ENCODE assay signal across 8 cellular contexts in genomic region chr2:32064021-32064678, GRCh38. TPM values are rescaled to one million over a fixed set of nuclear protein-coding genes. Genes with fewer than 3 reads are reported as not detected.
DNase-seq lines count a peak whose midpoint lies in the region; ATAC-seq and TF ChIP-seq lines count a peak whose summit lies in the region.

No MANE protein-coding gene starts in this region.

- peak in 1 of 4 donors; percentile 46 for TF ChIP-seq POLR2A in upper lobe of left lung (IDR thresholded peaks at IDR 0.05)

- ATAC-seq in HG03159 (IDR thresholded peaks at IDR 0.05; ENCODE audit: unreplicated experiment) (peak; percentile 1), upper lobe of left lung (ENCODE audit: low FRiP score in 2 of 2) (peak in 1 of 2 donors; percentile 5)

- no peaks in the 10 kb centered on the region for H3K27me3 Mint-ChIP-seq in mesothelial cell of epicardium (ENCODE audit: low read depth)

- H3K9me3 Mint-ChIP-seq in mesothelial cell of epicardium, result no peaks in the 10 kb centered on the region

- peaks cover 13 to 21% of the 10 kb centered on the region in 2 donors for H3K4me1 ChIP-seq in duodenal mucosa (ENCODE audit: control insufficient read depth in 1 of 2, insufficient read depth in 2 of 2, low read length in 2 of 2)
- H3K4me1 ChIP-seq in upper lobe of left lung, result peaks cover 14 to 32% (median 21%) of the 10 kb centered on the region in 4 donors

- peak overlapping the region; percentile 86 for H3K9ac ChIP-seq in SK-N-MC (ENCODE audit: insufficient read length)
- H3K9ac ChIP-seq in duodenal mucosa (ENCODE audit: low read depth in 1 of 2, low read length in 2 of 2), result peak overlapping the region; percentile 76 to 78

- peaks cover 1% of the 10 kb centered on the region for H3K36me3 Mint-ChIP-seq in mesothelial cell of epicardium

- H3K4me3 Mint-ChIP-seq in mesothelial cell of epicardium, result peak overlapping the region; percentile 97

- peak; percentile 52 for DNase-seq in GM13977 (ENCODE audit: low spot score)
- no peak for DNase-seq in SK-N-MC (ENCODE audit: low read depth, low spot score)
- DNase-seq in mesothelial cell of epicardium (ENCODE audit: low spot score in 2 of 2, unreplicated experiment in 2 of 2), result no peak
- DNase-seq in upper lobe of left lung, result peak in 1 of 2 donors; percentile 26
- no peak for DNase-seq in foreskin melanocyte

- in situ Hi-C loops in GM13977 (cut with MboI; ENCODE audit: low pct_unique_long_range_greater_than_20kb, low sequenced_read_pairs, unreplicated experiment), result no loop called here

- 1% methylated on average over 23 to 28 of the region's 41 CpGs for WGBS in upper lobe of left lung, 2 donors

- H3K27ac ChIP-seq in 22Rv1, result peak overlapping the region; percentile 89
- peak overlapping the region; percentile 87; the same call in 1 of the 2 replicates for H3K27ac ChIP-seq in SK-N-MC
- H3K27ac ChIP-seq in duodenal mucosa (ENCODE audit: low read depth, low read length), result peak overlapping the region; percentile 89
- H3K27ac ChIP-seq in upper lobe of left lung, result peak overlapping the region; percentile 88 to 96 (median 94)

- peak overlapping the region; percentile 97 for H3K27ac Mint-ChIP-seq in mesothelial cell of epicardium

- peak overlapping the region; percentile 82 for H3K4me3 ChIP-seq in SK-N-MC
- peak overlapping the region; percentile 81 to 93 for H3K4me3 ChIP-seq in duodenal mucosa (ENCODE audit: low read depth in 1 of 2, low read length in 2 of 2)
- peak overlapping the region; percentile 81 to 90 (median 86) for H3K4me3 ChIP-seq in upper lobe of left lung

- TF ChIP-seq CTCF in 22Rv1 (IDR thresholded peaks at IDR 0.05), result no peak
- no peak for TF ChIP-seq CTCF in GM13977 (IDR thresholded peaks at IDR 0.05; ENCODE audit: extremely low read depth, insufficient read depth, missing control alignments)
- TF ChIP-seq CTCF in mesothelial cell of epicardium (IDR thresholded peaks at IDR 0.05; ENCODE audit: unreplicated experiment), result no peak
- TF ChIP-seq CTCF in upper lobe of left lung (IDR thresholded peaks at IDR 0.05), result no peak

- no peak for TF ChIP-seq EP300 in upper lobe of left lung (IDR thresholded peaks at IDR 0.05)

- peaks cover 24% of the 10 kb centered on the region for H3K4me1 Mint-ChIP-seq in mesothelial cell of epicardium

- 0 out of 2 replicates have a peak, but pooled peaks cover 3% of the 10 kb centered on the region for H3K36me3 ChIP-seq in SK-N-MC (ENCODE audit: insufficient read depth, low read length)
- no peaks in the 10 kb centered on the region for H3K36me3 ChIP-seq in duodenal mucosa (ENCODE audit: control insufficient read depth in 1 of 2, insufficient read depth in 2 of 2, low read length in 2 of 2)
- no peaks in the 10 kb centered on the region for H3K36me3 ChIP-seq in upper lobe of left lung

- H3K27me3 ChIP-seq in duodenal mucosa (ENCODE audit: control insufficient read depth in 1 of 2, insufficient read depth in 2 of 2, low read length in 2 of 2) (no peaks in the 10 kb centered on the region), upper lobe of left lung (no peaks in the 10 kb centered on the region)

- H3K9me3 ChIP-seq in SK-N-MC (ENCODE audit: low read depth, low read length), result no peaks in the 10 kb centered on the region
- H3K9me3 ChIP-seq in duodenal mucosa (ENCODE audit: control insufficient read depth in 1 of 2, low read length in 2 of 2), result no peaks in the 10 kb centered on the region
- H3K9me3 ChIP-seq in upper lobe of left lung, result no peaks in the 10 kb centered on the region

RNA-seq across cellular contexts. Expression of gene SPAST, which starts 0.8 kb away (rescaled TPM):
- total RNA-seq in mesothelial cell of epicardium (33.5 to 35.3 TPM (median 34.3 TPM) in 3 replicates), upper lobe of left lung (10 to 100 TPM in 5 of 6 donors, 1 to 10 TPM in 1; 9.9 to 28.3 (median 14.8) TPM)

RNA-seq across cellular contexts. Expression of gene DPY30, which starts 24.5 kb away (rescaled TPM):
- total RNA-seq in mesothelial cell of epicardium (62.6 to 70.6 TPM (median 63.7 TPM) in 3 replicates), upper lobe of left lung (10 to 100 TPM; 10.1 to 92.8 (median 51.7) TPM)

RNA-seq across cellular contexts. Expression of gene MEMO1, which starts 53.3 kb away (rescaled TPM):
- 49.5 to 53.7 TPM (median 52.7 TPM) in 3 replicates for total RNA-seq in mesothelial cell of epicardium
- total RNA-seq in upper lobe of left lung, result 10 to 100 TPM; 12.7 to 32.3 (median 23.6) TPM
